ENCODE assay signal across 30 cellular contexts in the genomic region with DNA sequence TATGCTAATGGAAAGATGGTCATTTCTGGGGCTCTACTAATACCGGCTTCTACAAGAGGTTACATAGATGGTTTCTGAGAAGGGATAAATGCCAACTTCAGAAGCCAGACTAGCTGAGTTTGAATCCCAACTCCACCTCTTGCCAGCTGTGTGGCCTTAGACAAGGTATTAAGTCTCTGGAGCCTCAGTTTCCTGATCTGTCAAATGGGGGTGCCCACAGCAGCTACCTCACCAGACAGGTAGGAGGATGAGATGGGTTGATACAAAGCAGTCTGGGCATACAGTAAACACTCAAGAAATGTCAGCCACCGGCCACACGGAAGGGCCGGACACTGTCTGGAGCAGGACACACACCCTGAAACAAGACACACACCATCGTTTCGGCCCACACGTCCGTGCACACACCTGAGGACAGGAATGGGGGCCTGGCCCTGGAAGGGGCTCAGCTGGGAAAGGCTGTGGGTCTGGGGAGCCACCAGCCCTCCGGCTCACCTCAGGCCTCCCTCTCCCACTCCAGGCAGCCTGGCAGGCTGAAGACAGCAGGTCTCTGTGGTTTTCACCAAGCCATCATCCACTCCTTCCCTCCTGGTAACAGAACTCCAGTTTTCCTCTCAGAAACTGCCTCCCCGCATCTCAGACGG.
"Had no signal": no experiment of that assay in that cellular context is flagged by ENCODE, and none has a peak within 500 bp of the region (broad histone marks: within the 10 kb centered on the region; RNA-seq: fewer than 3 reads in every experiment).

No MANE protein-coding gene starts in this region.

- H3K9me3 Mint-ChIP-seq: dendritic cell treated with granulocyte-macrophage colony-stimulating factor and Interleukin-4, amounts not matched to agents 40 ng/mL and 50 ng/mL, for 4 days; endodermal cell; mesothelial cell of epicardium; naive B cell; natural killer cell treated with Interleukin-12 subunit alpha and Interleukin-12 subunit beta and Interleukin-15 and Interleukin-18, amount 100 ng/mL, for 72 hours; neural crest cell; stimulated activated naive B cell treated with anti-CD40 and anti-IgM and Interleukin-4, amounts not matched to agents 10 μg/mL and 1 μg/mL and 100 μg/mL, for 72 hours; stimulated activated naive CD8-positive, alpha-beta T cell treated with anti-CD3 and anti-CD28 coated beads, Interleukin-15, Interleukin-2, amounts not matched to agents 100 ng/mL and 50 ng/mL, for 24 hours had no signal

- H3K9ac ChIP-seq: parathyroid adenoma had no signal

- FAIRE-seq: keratinocyte, urothelium cell line had no signal

- H3K27me3 ChIP-seq: colonic mucosa, gastrocnemius medialis, left lung, neutrophil, tibial nerve, upper lobe of left lung had no signal

- H3K4me3 ChIP-seq: colonic mucosa, gastrocnemius medialis, left lung, mucosa of descending colon, skin epidermis, thoracic aorta, tibial nerve, upper lobe of left lung had no signal

- DNase-seq: colonic mucosa; effector CD8-positive, alpha-beta T cell; endodermal cell; foreskin fibroblast; gastrocnemius medialis; head of caudate nucleus; left cardiac atrium; mesenchymal stem cell; mucosa of descending colon; naive B cell; stimulated activated CD4-positive, alpha-beta T cell treated with anti-CD3 and anti-CD28 coated beads, Interleukin-15, amount 100 ng/mL, for 24 hours; stimulated activated CD4-positive, alpha-beta T cell treated with anti-CD3 and anti-CD28 coated beads, Interleukin-2, amount 100 ng/mL, for 48 hours; stimulated activated naive B cell treated with anti-CD40 and anti-IgM and Interleukin-4, amounts not matched to agents 10 μg/mL and 1 μg/mL and 100 μg/mL, for 72 hours; upper lobe of left lung had no signal

- H3K4me3 Mint-ChIP-seq: dendritic cell treated with granulocyte-macrophage colony-stimulating factor and Interleukin-4, amounts not matched to agents 40 ng/mL and 50 ng/mL, for 4 days; endodermal cell; mesothelial cell of epicardium; natural killer cell treated with Interleukin-12 subunit alpha and Interleukin-12 subunit beta and Interleukin-15 and Interleukin-18, amount 100 ng/mL, for 72 hours; stimulated activated naive B cell treated with anti-CD40 and anti-IgM and Interleukin-4, amounts not matched to agents 10 μg/mL and 1 μg/mL and 100 μg/mL, for 72 hours; stimulated activated naive CD8-positive, alpha-beta T cell treated with anti-CD3 and anti-CD28 coated beads, Interleukin-15, Interleukin-2, amounts not matched to agents 100 ng/mL and 50 ng/mL, for 24 hours had no signal

- H3K27ac Mint-ChIP-seq: dendritic cell treated with granulocyte-macrophage colony-stimulating factor and Interleukin-4, amounts not matched to agents 40 ng/mL and 50 ng/mL, for 4 days; mesothelial cell of epicardium; naive B cell; natural killer cell treated with Interleukin-12 subunit alpha and Interleukin-12 subunit beta and Interleukin-15 and Interleukin-18, amount 100 ng/mL, for 72 hours; progenitor cell of endocrine pancreas; stimulated activated naive CD8-positive, alpha-beta T cell treated with anti-CD3 and anti-CD28 coated beads, Interleukin-15, Interleukin-2, amounts not matched to agents 100 ng/mL and 50 ng/mL, for 24 hours had no signal

- H3K9me3 ChIP-seq: colonic mucosa, gastrocnemius medialis, left lung, mucosa of descending colon, neutrophil, thoracic aorta, tibial nerve, upper lobe of left lung had no signal

- ATAC-seq: esophagus mucosa; gastrocnemius medialis; left cardiac atrium; left lung; mucosa of descending colon; natural killer cell treated with Interleukin-12 subunit alpha and Interleukin-12 subunit beta and Interleukin-15 and Interleukin-18, amount 100 ng/mL, for 72 hours; stimulated activated naive B cell treated with anti-CD40 and anti-IgM and Interleukin-4, amounts not matched to agents 10 μg/mL and 1 μg/mL and 100 μg/mL, for 72 hours had no signal

- H3K27ac ChIP-seq: colonic mucosa, epithelial cell of prostate, left lung, neutrophil, parathyroid adenoma, thoracic aorta, tibial nerve, upper lobe of left lung had no signal

- H2AFZ ChIP-seq: parathyroid adenoma had no signal

- H3K27me3 Mint-ChIP-seq: dendritic cell treated with granulocyte-macrophage colony-stimulating factor and Interleukin-4, amounts not matched to agents 40 ng/mL and 50 ng/mL, for 4 days; naive B cell; natural killer cell treated with Interleukin-12 subunit alpha and Interleukin-12 subunit beta and Interleukin-15 and Interleukin-18, amount 100 ng/mL, for 72 hours; progenitor cell of endocrine pancreas; stimulated activated naive B cell treated with anti-CD40 and anti-IgM and Interleukin-4, amounts not matched to agents 10 μg/mL and 1 μg/mL and 100 μg/mL, for 72 hours; stimulated activated naive CD8-positive, alpha-beta T cell treated with anti-CD3 and anti-CD28 coated beads, Interleukin-15, Interleukin-2, amounts not matched to agents 100 ng/mL and 50 ng/mL, for 24 hours had no signal
